ENCODE assay signal across 2 cellular contexts in genomic region chr15:89577776-89578115, GRCh38.
TF ChIP-seq lines count a peak whose summit lies in the region.

No MANE protein-coding gene starts in this region.

TF ChIP-seq in IMR-90, 13 proteins besides CTCF, POLR2A, EP300 and RAD21:
- TF ChIP-seq MAFK (IDR thresholded peaks at IDR 0.05; ENCODE audit: low read depth, low read length) (no peak), RCOR1 (IDR thresholded peaks at IDR 0.05; ENCODE audit: insufficient replicate concordance, low read length) (no peak), SMC3 (IDR thresholded peaks at IDR 0.05; ENCODE audit: low read depth, low read length) (no peak), CEBPB (IDR thresholded peaks at IDR 0.05; ENCODE audit: low read depth, low read length) (no peak), FOS (IDR thresholded peaks at IDR 0.05; ENCODE audit: low read depth, low read length) (no peak), BHLHE40 (IDR thresholded peaks at IDR 0.05; ENCODE audit: low read depth, low read length) (no peak), ELK1 (IDR thresholded peaks at IDR 0.05; ENCODE audit: borderline replicate concordance, low read depth, low read length) (no peak), MAZ (IDR thresholded peaks at IDR 0.05; ENCODE audit: borderline replicate concordance, low read depth, low read length) (no peak), RFX5 (IDR thresholded peaks at IDR 0.05; ENCODE audit: low read depth, low read length) (no peak), MXI1 (IDR thresholded peaks at IDR 0.05; ENCODE audit: borderline replicate concordance, low read depth, low read length) (no peak), NFE2L2 (IDR thresholded peaks at IDR 0.05; ENCODE audit: low read depth, low read length) (no peak)
- TF ChIP-seq, protein P1, sequence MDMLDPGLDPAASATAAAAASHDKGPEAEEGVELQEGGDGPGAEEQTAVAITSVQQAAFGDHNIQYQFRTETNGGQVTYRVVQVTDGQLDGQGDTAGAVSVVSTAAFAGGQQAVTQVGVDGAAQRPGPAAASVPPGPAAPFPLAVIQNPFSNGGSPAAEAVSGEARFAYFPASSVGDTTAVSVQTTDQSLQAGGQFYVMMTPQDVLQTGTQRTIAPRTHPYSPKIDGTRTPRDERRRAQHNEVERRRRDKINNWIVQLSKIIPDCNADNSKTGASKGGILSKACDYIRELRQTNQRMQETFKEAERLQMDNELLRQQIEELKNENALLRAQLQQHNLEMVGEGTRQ (IDR thresholded peaks at IDR 0.05; ENCODE audit: low read depth, low read length), result no peak

TF ChIP-seq in GM12878, 131 proteins besides CTCF, POLR2A, EP300 and RAD21:
- no peak for TF ChIP-seq TBL1XR1 (IDR thresholded peaks at IDR 0.05; ENCODE audit: low read depth, low read length)
- no peak for TF ChIP-seq POLR2AphosphoS5 (IDR thresholded peaks at IDR 0.05; ENCODE audit: low read length)
- TF ChIP-seq KLF5 (IDR thresholded peaks at IDR 0.05; ENCODE audit: partially characterized antibody), result no peak
- TF ChIP-seq ATF7 (IDR thresholded peaks at IDR 0.05; ENCODE audit: low read depth), result no peak
- no peak for TF ChIP-seq POU2F2 (IDR thresholded peaks at IDR 0.05; ENCODE audit: borderline replicate concordance, low read depth, low read length)
- TF ChIP-seq, protein P2, sequence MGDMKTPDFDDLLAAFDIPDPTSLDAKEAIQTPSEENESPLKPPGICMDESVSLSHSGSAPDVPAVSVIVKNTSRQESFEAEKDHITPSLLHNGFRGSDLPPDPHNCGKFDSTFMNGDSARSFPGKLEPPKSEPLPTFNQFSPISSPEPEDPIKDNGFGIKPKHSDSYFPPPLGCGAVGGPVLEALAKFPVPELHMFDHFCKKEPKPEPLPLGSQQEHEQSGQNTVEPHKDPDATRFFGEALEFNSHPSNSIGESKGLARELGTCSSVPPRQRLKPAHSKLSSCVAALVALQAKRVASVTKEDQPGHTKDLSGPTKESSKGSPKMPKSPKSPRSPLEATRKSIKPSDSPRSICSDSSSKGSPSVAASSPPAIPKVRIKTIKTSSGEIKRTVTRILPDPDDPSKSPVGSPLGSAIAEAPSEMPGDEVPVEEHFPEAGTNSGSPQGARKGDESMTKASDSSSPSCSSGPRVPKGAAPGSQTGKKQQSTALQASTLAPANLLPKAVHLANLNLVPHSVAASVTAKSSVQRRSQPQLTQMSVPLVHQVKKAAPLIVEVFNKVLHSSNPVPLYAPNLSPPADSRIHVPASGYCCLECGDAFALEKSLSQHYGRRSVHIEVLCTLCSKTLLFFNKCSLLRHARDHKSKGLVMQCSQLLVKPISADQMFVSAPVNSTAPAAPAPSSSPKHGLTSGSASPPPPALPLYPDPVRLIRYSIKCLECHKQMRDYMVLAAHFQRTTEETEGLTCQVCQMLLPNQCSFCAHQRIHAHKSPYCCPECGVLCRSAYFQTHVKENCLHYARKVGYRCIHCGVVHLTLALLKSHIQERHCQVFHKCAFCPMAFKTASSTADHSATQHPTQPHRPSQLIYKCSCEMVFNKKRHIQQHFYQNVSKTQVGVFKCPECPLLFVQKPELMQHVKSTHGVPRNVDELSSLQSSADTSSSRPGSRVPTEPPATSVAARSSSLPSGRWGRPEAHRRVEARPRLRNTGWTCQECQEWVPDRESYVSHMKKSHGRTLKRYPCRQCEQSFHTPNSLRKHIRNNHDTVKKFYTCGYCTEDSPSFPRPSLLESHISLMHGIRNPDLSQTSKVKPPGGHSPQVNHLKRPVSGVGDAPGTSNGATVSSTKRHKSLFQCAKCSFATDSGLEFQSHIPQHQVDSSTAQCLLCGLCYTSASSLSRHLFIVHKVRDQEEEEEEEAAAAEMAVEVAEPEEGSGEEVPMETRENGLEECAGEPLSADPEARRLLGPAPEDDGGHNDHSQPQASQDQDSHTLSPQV (IDR thresholded peaks at IDR 0.05), result no peak
- no peak for TF ChIP-seq RFX5 (IDR thresholded peaks at IDR 0.05; ENCODE audit: low read depth, low read length)
- no peak for TF ChIP-seq MYC (IDR thresholded peaks at IDR 0.05; ENCODE audit: insufficient read depth, insufficient read length, insufficient replicate concordance, low read length, severe bottlenecking)
- no peak for TF ChIP-seq EGR1 (IDR thresholded peaks at IDR 0.05; ENCODE audit: borderline replicate concordance in 1 of 2, low read depth in 2 of 2, low read length in 2 of 2)
- TF ChIP-seq ZNF622 (IDR thresholded peaks at IDR 0.05), result no peak
- TF ChIP-seq FOXM1 (IDR thresholded peaks at IDR 0.05; ENCODE audit: low read depth, low read length), result no peak
- TF ChIP-seq, protein P3, sequence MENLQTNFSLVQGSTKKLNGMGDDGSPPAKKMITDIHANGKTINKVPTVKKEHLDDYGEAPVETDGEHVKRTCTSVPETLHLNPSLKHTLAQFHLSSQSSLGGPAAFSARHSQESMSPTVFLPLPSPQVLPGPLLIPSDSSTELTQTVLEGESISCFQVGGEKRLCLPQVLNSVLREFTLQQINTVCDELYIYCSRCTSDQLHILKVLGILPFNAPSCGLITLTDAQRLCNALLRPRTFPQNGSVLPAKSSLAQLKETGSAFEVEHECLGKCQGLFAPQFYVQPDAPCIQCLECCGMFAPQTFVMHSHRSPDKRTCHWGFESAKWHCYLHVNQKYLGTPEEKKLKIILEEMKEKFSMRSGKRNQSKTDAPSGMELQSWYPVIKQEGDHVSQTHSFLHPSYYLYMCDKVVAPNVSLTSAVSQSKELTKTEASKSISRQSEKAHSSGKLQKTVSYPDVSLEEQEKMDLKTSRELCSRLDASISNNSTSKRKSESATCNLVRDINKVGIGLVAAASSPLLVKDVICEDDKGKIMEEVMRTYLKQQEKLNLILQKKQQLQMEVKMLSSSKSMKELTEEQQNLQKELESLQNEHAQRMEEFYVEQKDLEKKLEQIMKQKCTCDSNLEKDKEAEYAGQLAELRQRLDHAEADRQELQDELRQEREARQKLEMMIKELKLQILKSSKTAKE (IDR thresholded peaks at IDR 0.05; ENCODE audit: low read depth, poor library complexity, severe bottlenecking), result no peak
